9 cellular contexts compared by ENCODE assay signal in the genomic region with DNA sequence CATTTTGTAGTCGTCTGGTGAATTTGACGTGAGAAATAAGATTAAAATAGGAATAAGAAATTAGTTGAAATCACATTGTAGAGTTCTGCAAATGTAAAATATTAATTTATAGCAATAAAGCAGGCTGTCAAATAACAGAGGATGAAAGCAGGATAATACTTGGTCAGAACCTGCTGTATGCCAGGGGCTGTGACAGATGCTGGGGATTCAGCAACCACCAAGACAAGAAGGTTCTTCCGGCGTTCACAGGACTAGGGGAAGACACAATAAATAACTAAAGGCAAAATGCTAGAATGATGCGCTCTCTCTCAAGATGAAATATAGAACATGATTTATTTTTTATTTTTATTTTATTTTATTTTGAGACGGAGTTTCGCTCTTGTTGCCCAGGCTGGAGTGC. TPM values are rescaled to one million over a fixed set of nuclear protein-coding genes. Genes with fewer than 3 reads are reported as not detected.
DNase-seq lines count a peak whose midpoint lies in the region; ATAC-seq and TF ChIP-seq lines count a peak whose summit lies in the region.
"Had no signal": no experiment of that assay in that cellular context is flagged by ENCODE, and none has a peak within 500 bp of the region (broad histone marks: within the 10 kb centered on the region; RNA-seq: fewer than 3 reads in every experiment).

No MANE protein-coding gene starts in this region.

- H3K27ac Mint-ChIP-seq in activated naive CD4-positive, alpha-beta T cell treated with anti-CD3 and anti-CD28 coated beads, Interleukin-2, amount 50 U/mL, for 24 hours = peak overlapping the region; percentile 96
- H3K27ac Mint-ChIP-seq in activated naive CD8-positive, alpha-beta T cell treated with anti-CD3 and anti-CD28 coated beads for 36 hours = peak overlapping the region; percentile 96
- H3K27ac Mint-ChIP-seq: nephron had no signal

- TF ChIP-seq CTCF in left lung (IDR thresholded peaks at IDR 0.05) = no peak
- no peak for TF ChIP-seq CTCF in upper lobe of right lung (IDR thresholded peaks at IDR 0.05)

- intact Hi-C loops in left lung (cut with DNase I) (no loop called here), upper lobe of right lung (cut with DNase I) (no loop called here)

- H3K4me3 Mint-ChIP-seq in activated naive CD4-positive, alpha-beta T cell treated with anti-CD3 and anti-CD28 coated beads, Interleukin-2, amount 50 U/mL, for 24 hours = peak overlapping the region; percentile 90
- peak overlapping the region; percentile 86 for H3K4me3 Mint-ChIP-seq in activated naive CD8-positive, alpha-beta T cell treated with anti-CD3 and anti-CD28 coated beads for 36 hours
- H3K4me3 Mint-ChIP-seq: nephron had no signal

- peak overlapping the region; percentile 44 to 49 for H3K4me3 ChIP-seq in left lung
- H3K4me3 ChIP-seq in upper lobe of right lung = peak overlapping the region; percentile 67

- H3K36me3 Mint-ChIP-seq in activated naive CD4-positive, alpha-beta T cell treated with anti-CD3 and anti-CD28 coated beads, Interleukin-2, amount 50 U/mL, for 24 hours = no peaks in the 10 kb centered on the region
- H3K36me3 Mint-ChIP-seq in activated naive CD8-positive, alpha-beta T cell treated with anti-CD3 and anti-CD28 coated beads for 36 hours = peaks cover 7% of the 10 kb centered on the region

- peaks cover 58% of the 10 kb centered on the region for H3K4me1 Mint-ChIP-seq in activated naive CD4-positive, alpha-beta T cell treated with anti-CD3 and anti-CD28 coated beads, Interleukin-2, amount 50 U/mL, for 24 hours
- H3K4me1 Mint-ChIP-seq in activated naive CD8-positive, alpha-beta T cell treated with anti-CD3 and anti-CD28 coated beads for 36 hours = peaks cover 44% of the 10 kb centered on the region
- H3K4me1 Mint-ChIP-seq: nephron had no signal

- no peak for ATAC-seq in left lung
- ATAC-seq in upper lobe of right lung = no peak
- no peak for ATAC-seq in GM21423 (IDR thresholded peaks at IDR 0.05; ENCODE audit: unreplicated experiment)

- H3K9me3 ChIP-seq in left lung (no peaks in the 10 kb centered on the region), upper lobe of right lung (no peaks in the 10 kb centered on the region)

- H3K4me1 ChIP-seq in left lung (peaks cover 0 to 8% of the 10 kb centered on the region in 2 donors), upper lobe of right lung (no peaks in the 10 kb centered on the region)

- no peak for DNase-seq in activated naive CD4-positive, alpha-beta T cell treated with anti-CD3 and anti-CD28 coated beads, Interleukin-2, amount 50 U/mL, for 16 hours
- no peak for DNase-seq in activated naive CD8-positive, alpha-beta T cell treated with anti-CD3 and anti-CD28 coated beads for 36 hours
- DNase-seq in left lung (no peak), upper lobe of right lung (no peak), germinal center (ENCODE audit: low spot score) (no peak), NCI-H128 (lab: John Stamatoyannopoulos, UW; ENCODE audit: unreplicated experiment) (no peak)

- H3K27me3 ChIP-seq in left lung (no peaks in the 10 kb centered on the region), upper lobe of right lung (no peaks in the 10 kb centered on the region)

- H3K36me3 ChIP-seq in left lung (no peaks in the 10 kb centered on the region), upper lobe of right lung (no peaks in the 10 kb centered on the region)

- H3K27ac ChIP-seq in left lung (peak overlapping the region; percentile 88), upper lobe of right lung (peak overlapping the region; percentile 93)

- no peaks in the 10 kb centered on the region for H3K27me3 Mint-ChIP-seq in activated naive CD4-positive, alpha-beta T cell treated with anti-CD3 and anti-CD28 coated beads, Interleukin-2, amount 50 U/mL, for 24 hours
- H3K27me3 Mint-ChIP-seq in activated naive CD8-positive, alpha-beta T cell treated with anti-CD3 and anti-CD28 coated beads for 36 hours = no peaks in the 10 kb centered on the region

- H3K9me3 Mint-ChIP-seq in activated naive CD4-positive, alpha-beta T cell treated with anti-CD3 and anti-CD28 coated beads, Interleukin-2, amount 50 U/mL, for 24 hours = no peaks in the 10 kb centered on the region
- H3K9me3 Mint-ChIP-seq in activated naive CD8-positive, alpha-beta T cell treated with anti-CD3 and anti-CD28 coated beads for 36 hours = peaks cover 2% of the 10 kb centered on the region
- H3K9me3 Mint-ChIP-seq: nephron had no signal

RNA-seq across cellular contexts. Expression of a gene that starts 6.8 kb away (rescaled TPM):
- 100 to 1,000 TPM; 565 to 569 TPM for total RNA-seq in activated naive CD8-positive, alpha-beta T cell treated with anti-CD3 and anti-CD28 coated beads for 36 hours
- 100 to 1,000 TPM; 227 to 262 TPM for total RNA-seq in left lung
- 184 TPM for total RNA-seq in upper lobe of right lung

RNA-seq across cellular contexts. Expression of a gene that starts 14.0 kb away (rescaled TPM):
- total RNA-seq in activated naive CD8-positive, alpha-beta T cell treated with anti-CD3 and anti-CD28 coated beads for 36 hours = 100 to 1,000 TPM; 146 to 149 TPM
- total RNA-seq in left lung (1 to 10 TPM in 1 of 2 donors, under 1 TPM in 1; 0.70 to 4.3 TPM), upper lobe of right lung (0.49 TPM)

Comparison
In these comparisons a context has a peak if more than half of its experiments do, and no peak if none do; other contexts are left out.
1. RNA of a gene that starts 14.0 kb away (total RNA-seq): 146 to 149 TPM in activated naive CD8-positive, alpha-beta T cell treated with anti-CD3 and anti-CD28 coated beads for 36 hours; 0.70 to 4.3 TPM in left lung and 0.49 TPM in upper lobe of right lung (single experiment); every median in the first group is over 10 times any median in the second.